Comparison of ENCODE assay signal across 9 cellular contexts in the genomic region with DNA sequence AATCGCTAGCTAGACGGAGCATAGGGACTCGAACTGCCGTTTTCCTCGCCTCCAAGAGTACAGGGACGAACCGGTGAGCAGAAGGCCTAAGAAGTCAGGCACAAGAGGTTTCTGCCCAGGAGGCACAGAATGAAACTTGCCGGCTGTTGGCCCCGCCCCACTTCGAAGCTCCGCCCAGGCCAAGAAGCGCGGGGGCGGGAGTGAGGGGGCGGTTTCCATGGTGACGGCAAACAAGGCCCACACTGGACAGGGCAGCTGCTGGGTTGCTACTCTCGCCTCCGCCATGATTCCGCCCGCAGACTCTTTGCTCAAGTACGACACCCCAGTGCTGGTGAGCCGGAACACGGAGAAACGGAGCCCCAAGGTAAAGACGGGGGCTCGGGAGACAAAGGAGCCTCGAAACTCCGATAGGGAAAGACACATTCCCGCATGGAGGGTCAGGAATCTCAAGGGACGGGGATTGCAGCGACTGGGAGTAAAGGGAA. TPM values are rescaled to one million over a fixed set of nuclear protein-coding genes. Genes with fewer than 3 reads are reported as not detected.
DNase-seq lines count a peak whose midpoint lies in the region; ATAC-seq and TF ChIP-seq lines count a peak whose summit lies in the region.
"Had no signal": no experiment of that assay in that cellular context is flagged by ENCODE, and none has a peak within 500 bp of the region (broad histone marks: within the 10 kb centered on the region; RNA-seq: fewer than 3 reads in every experiment).

A gene (plus strand): TSS at position 229 of the 485 bp plus-strand sequence. CDS start 55 bp downstream, at position 284.

- CTCF ChIA-PET in RWPE1 (lab: Yijun Ruan, JAX) = interaction anchor here (1.1 kb wide), 1 partner anchor 42 kb away, joined by 3 read pairs; a partner anchor contains a TSS

- H3K9me3 ChIP-seq in BE2C = no peaks in the 10 kb centered on the region
- H3K9me3 ChIP-seq in ectodermal cell (ENCODE audit: control insufficient read depth, low read length) = no peaks in the 10 kb centered on the region

- H3K27ac ChIP-seq in RWPE1 = no peak within 1 kb of the TSS
- no peak within 1 kb of the TSS for H3K27ac ChIP-seq in ectodermal cell (ENCODE audit: insufficient read depth, low read depth, low read length, poor library complexity, severe bottlenecking)
- H3K27ac ChIP-seq: epithelial cell of prostate had no signal

- TF ChIP-seq CTCF in BE2C (IDR thresholded peaks at IDR 0.05; ENCODE audit: low read depth, low read length) (no peak), HFF-Myc (IDR thresholded peaks at IDR 0.05; ENCODE audit: low read depth, low read length, missing control alignments) (no peak), RWPE1 (conservative IDR thresholded peaks at IDR 0.05; ENCODE audit: low read depth) (no peak)

- no peak for ATAC-seq in stimulated activated naive CD8-positive, alpha-beta T cell treated with anti-CD3 and anti-CD28 coated beads, Interleukin-15, Interleukin-2, amounts not matched to agents 100 U/mL and 50 U/mL, for 24 hours
- ATAC-seq in GM18870 (IDR thresholded peaks at IDR 0.05; ENCODE audit: unreplicated experiment) = no peak

- peak; percentile 76 for DNase-seq in BE2C
- DNase-seq in HFF-Myc (ENCODE audit: extremely low read depth, low read depth) = no peak
- peak; percentile 45 for DNase-seq in RWPE1 (ENCODE audit: low spot score)
- peak; percentile 97 for DNase-seq in left kidney (ENCODE audit: low read depth, low spot score)
- DNase-seq in stimulated activated naive CD8-positive, alpha-beta T cell treated with anti-CD3 and anti-CD28 coated beads, Interleukin-15, Interleukin-2, amounts not matched to agents 100 U/mL and 50 U/mL, for 24 hours = peak; percentile 47
- DNase-seq in NOMO-1 (lab: John Stamatoyannopoulos, UW; ENCODE audit: unreplicated experiment in 2 of 2) = no peak

- H3K4me3 ChIP-seq in BE2C (ENCODE audit: low read depth, low read length) (peak within 1 kb of the TSS; percentile 28), HFF-Myc (replicated peaks; ENCODE audit: low read depth, low read length) (peak within 1 kb of the TSS; percentile 45), ectodermal cell (ENCODE audit: insufficient read depth, low read depth, low read length) (peak within 1 kb of the TSS; percentile 36)

- POLR2A ChIA-PET in RWPE1 (lab: Yijun Ruan, JAX; ENCODE audit: low non-redundant PET) = no interaction called here

- no peaks in the 10 kb centered on the region for H3K36me3 ChIP-seq in BE2C
- no peaks in the 10 kb centered on the region for H3K36me3 ChIP-seq in ectodermal cell (ENCODE audit: control insufficient read depth, insufficient read depth, low read length)

- WGBS in ectodermal cell, 2 experiments = 44% methylated on average over 31 of the region's 31 CpGs

- H3K27me3 ChIP-seq in BE2C (no peaks in the 10 kb centered on the region), ectodermal cell (ENCODE audit: control insufficient read depth, insufficient read depth, low read length, poor library complexity, severe bottlenecking) (no peaks in the 10 kb centered on the region)

- H3K4me1 ChIP-seq in BE2C (no peaks in the 10 kb centered on the region), ectodermal cell (ENCODE audit: control insufficient read depth, insufficient read depth, low read length) (peaks cover 7% of the 10 kb centered on the region)

RNA-seq across cellular contexts. Expression of the gene that starts here (rescaled TPM):
- polyA plus RNA-seq in BE2C (2012; ENCODE audit: insufficient read depth, insufficient read length, low read depth) = 4.9 TPM
- polyA plus RNA-seq in ectodermal cell (2013, experiment 1 of 4) = 31.6 TPM
- 26.7 TPM for polyA plus RNA-seq in ectodermal cell (2013, experiment 2 of 4)
- 26.3 TPM for polyA plus RNA-seq in ectodermal cell (2013, experiment 3 of 4)
- polyA plus RNA-seq in ectodermal cell (2013, experiment 4 of 4) = 28.3 TPM

Comparison
In these comparisons a context has a peak if more than half of its experiments do, and no peak if none do; other contexts are left out.
1. DNase-seq: peak in BE2C (single experiment), RWPE1 (single experiment), left kidney (single experiment) and stimulated activated naive CD8-positive, alpha-beta T cell treated with anti-CD3 and anti-CD28 coated beads, Interleukin-15, Interleukin-2, amounts not matched to agents 100 U/mL and 50 U/mL, for 24 hours (single experiment); none in HFF-Myc (single experiment) and NOMO-1 (0 of 2).
2. Peak in every context shown above with its lines, with median percentiles within 50 percentile points of each other: H3K4me3 ChIP-seq.